ENCODE assay signal across 8 cellular contexts in genomic region chr1:206782448-206782847, GRCh38. TPM values are rescaled to one million over a fixed set of nuclear protein-coding genes. Genes with fewer than 3 reads are reported as not detected.
DNase-seq lines count a peak whose midpoint lies in the region; ATAC-seq lines count a peak whose summit lies in the region.

No MANE protein-coding gene starts in this region.

- no peaks in the 10 kb centered on the region for H3K9me3 Mint-ChIP-seq in T-helper 1 cell treated with Interleukin-12 subunit alpha and Interleukin-12 subunit beta and Interleukin-4 antibody, amounts not matched to agents 30 μg/mL and 1 μg/mL, for 36 hours
- H3K9me3 Mint-ChIP-seq in natural killer cell treated with Interleukin-12 subunit alpha and Interleukin-12 subunit beta and Interleukin-15 and Interleukin-18, amount 100 ng/mL, for 72 hours, result no peaks in the 10 kb centered on the region

- peaks cover 8% of the 10 kb centered on the region for H3K36me3 Mint-ChIP-seq in T-helper 1 cell treated with Interleukin-12 subunit alpha and Interleukin-12 subunit beta and Interleukin-4 antibody, amounts not matched to agents 30 μg/mL and 1 μg/mL, for 36 hours (ENCODE audit: low read depth)
- H3K36me3 Mint-ChIP-seq in natural killer cell treated with Interleukin-12 subunit alpha and Interleukin-12 subunit beta and Interleukin-15 and Interleukin-18, amount 100 ng/mL, for 72 hours, result no peaks in the 10 kb centered on the region

- H3K27ac Mint-ChIP-seq in T-helper 1 cell treated with Interleukin-12 subunit alpha and Interleukin-12 subunit beta and Interleukin-4 antibody, amounts not matched to agents 30 μg/mL and 1 μg/mL, for 36 hours, result peak overlapping the region; percentile 4
- H3K27ac Mint-ChIP-seq in natural killer cell treated with Interleukin-12 subunit alpha and Interleukin-12 subunit beta and Interleukin-15 and Interleukin-18, amount 100 ng/mL, for 72 hours, result no peak overlapping the region

- H3K4me1 Mint-ChIP-seq in T-helper 1 cell treated with Interleukin-12 subunit alpha and Interleukin-12 subunit beta and Interleukin-4 antibody, amounts not matched to agents 30 μg/mL and 1 μg/mL, for 36 hours (ENCODE audit: low read depth), result peaks cover 49% of the 10 kb centered on the region
- peaks cover 40 to 57% of the 10 kb centered on the region in 2 donors for H3K4me1 Mint-ChIP-seq in natural killer cell treated with Interleukin-12 subunit alpha and Interleukin-12 subunit beta and Interleukin-15 and Interleukin-18, amount 100 ng/mL, for 72 hours (ENCODE audit: low read depth in 2 of 2)

- peaks cover 29% of the 10 kb centered on the region for H3K27me3 Mint-ChIP-seq in T-helper 1 cell treated with Interleukin-12 subunit alpha and Interleukin-12 subunit beta and Interleukin-4 antibody, amounts not matched to agents 30 μg/mL and 1 μg/mL, for 36 hours (ENCODE audit: low read depth)
- peaks cover 16 to 26% of the 10 kb centered on the region in 2 donors for H3K27me3 Mint-ChIP-seq in natural killer cell treated with Interleukin-12 subunit alpha and Interleukin-12 subunit beta and Interleukin-15 and Interleukin-18, amount 100 ng/mL, for 72 hours

- ATAC-seq in GM21737 (IDR thresholded peaks at IDR 0.05; ENCODE audit: unreplicated experiment), result peak; percentile 59
- peak; percentile 55 for ATAC-seq in HG03469 (IDR thresholded peaks at IDR 0.05; ENCODE audit: unreplicated experiment)
- ATAC-seq in natural killer cell treated with Interleukin-12 subunit alpha and Interleukin-12 subunit beta and Interleukin-15 and Interleukin-18, amount 100 ng/mL, for 72 hours, result peak; percentile 43 to 62

- H3K4me3 Mint-ChIP-seq in T-helper 1 cell treated with Interleukin-12 subunit alpha and Interleukin-12 subunit beta and Interleukin-4 antibody, amounts not matched to agents 30 μg/mL and 1 μg/mL, for 36 hours, result no peak overlapping the region
- H3K4me3 Mint-ChIP-seq in natural killer cell treated with Interleukin-12 subunit alpha and Interleukin-12 subunit beta and Interleukin-15 and Interleukin-18, amount 100 ng/mL, for 72 hours, result peak overlapping the region; percentile 33

- DNase-seq in T-helper 1 cell (no peak), EL (no peak), NCI-H1048 (lab: John Stamatoyannopoulos, UW) (no peak)
- DNase-seq in natural killer cell treated with Interleukin-12 subunit alpha and Interleukin-12 subunit beta and Interleukin-15 and Interleukin-18, amount 100 ng/mL, for 72 hours (ENCODE audit: low spot score), result peak; percentile 73
- no peak for DNase-seq in stimulated activated CD4-positive, alpha-beta T cell treated with anti-CD3 and anti-CD28 coated beads, Interleukin-1b, Interleukin-23, amount 100 ng/mL, for 48 hours

RNA-seq across cellular contexts. Expression of gene IL10, which starts 10.2 kb away (rescaled TPM):
- total RNA-seq in natural killer cell treated with Interleukin-12 subunit alpha and Interleukin-12 subunit beta and Interleukin-15 and Interleukin-18, amount 100 ng/mL, for 72 hours, result under 1 TPM in 1 of 2 donors, not detected in 1; 0.95 TPM

RNA-seq across cellular contexts. Expression of gene IL19, which starts 11.9 kb away (rescaled TPM):
- total RNA-seq in natural killer cell treated with Interleukin-12 subunit alpha and Interleukin-12 subunit beta and Interleukin-15 and Interleukin-18, amount 100 ng/mL, for 72 hours, result not detected
